1 cellular context compared by ENCODE assay signal in the genomic region with DNA sequence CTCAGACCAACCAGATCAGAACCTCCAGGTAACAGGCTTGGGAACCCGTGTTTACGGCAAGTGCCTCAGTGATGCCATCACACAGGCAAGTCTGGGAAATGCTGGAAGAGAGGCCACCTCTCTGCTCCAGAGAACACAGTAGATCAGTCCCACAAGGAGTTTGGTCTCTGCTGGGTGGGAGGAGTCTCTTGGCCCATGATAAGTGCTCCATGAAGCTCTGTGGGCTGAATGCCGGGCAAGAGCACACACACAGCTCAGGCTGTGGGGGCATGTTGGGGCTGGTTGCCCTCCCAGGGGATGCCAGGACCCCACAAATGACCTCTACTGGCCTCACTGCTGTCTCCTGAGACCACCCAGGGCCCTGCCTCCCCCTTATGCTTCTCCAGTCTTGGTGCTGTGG.
TF ChIP-seq lines count a peak whose summit lies in the region.

No MANE protein-coding gene starts in this region.

TF ChIP-seq in K562, 482 proteins besides CTCF, POLR2A, EP300 and RAD21:
- TF ChIP-seq, protein P1, sequence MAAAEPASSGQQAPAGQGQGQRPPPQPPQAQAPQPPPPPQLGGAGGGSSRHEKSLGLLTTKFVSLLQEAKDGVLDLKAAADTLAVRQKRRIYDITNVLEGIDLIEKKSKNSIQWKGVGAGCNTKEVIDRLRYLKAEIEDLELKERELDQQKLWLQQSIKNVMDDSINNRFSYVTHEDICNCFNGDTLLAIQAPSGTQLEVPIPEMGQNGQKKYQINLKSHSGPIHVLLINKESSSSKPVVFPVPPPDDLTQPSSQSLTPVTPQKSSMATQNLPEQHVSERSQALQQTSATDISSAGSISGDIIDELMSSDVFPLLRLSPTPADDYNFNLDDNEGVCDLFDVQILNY (CRISPR knock-in tag; IDR thresholded peaks at IDR 0.05) = no peak
- no peak for TF ChIP-seq ZNF263 (CRISPR knock-in tag; IDR thresholded peaks at IDR 0.05; ENCODE audit: borderline replicate concordance)
- no peak for TF ChIP-seq LEF1 (IDR thresholded peaks at IDR 0.05)
- TF ChIP-seq ZFP30 (CRISPR knock-in tag; IDR thresholded peaks at IDR 0.05; ENCODE audit: borderline replicate concordance) = no peak
- no peak for TF ChIP-seq PYGO2 (tag; IDR thresholded peaks at IDR 0.05)
- no peak for TF ChIP-seq CREB3L1 (IDR thresholded peaks at IDR 0.05; ENCODE audit: borderline replicate concordance, low read depth)
- TF ChIP-seq XRCC4 (IDR thresholded peaks at IDR 0.05; ENCODE audit: extremely low read depth, insufficient read depth, insufficient read length) = no peak
- TF ChIP-seq COPS2 (conservative IDR thresholded peaks at IDR 0.05) = no peak
- TF ChIP-seq, protein P2, sequence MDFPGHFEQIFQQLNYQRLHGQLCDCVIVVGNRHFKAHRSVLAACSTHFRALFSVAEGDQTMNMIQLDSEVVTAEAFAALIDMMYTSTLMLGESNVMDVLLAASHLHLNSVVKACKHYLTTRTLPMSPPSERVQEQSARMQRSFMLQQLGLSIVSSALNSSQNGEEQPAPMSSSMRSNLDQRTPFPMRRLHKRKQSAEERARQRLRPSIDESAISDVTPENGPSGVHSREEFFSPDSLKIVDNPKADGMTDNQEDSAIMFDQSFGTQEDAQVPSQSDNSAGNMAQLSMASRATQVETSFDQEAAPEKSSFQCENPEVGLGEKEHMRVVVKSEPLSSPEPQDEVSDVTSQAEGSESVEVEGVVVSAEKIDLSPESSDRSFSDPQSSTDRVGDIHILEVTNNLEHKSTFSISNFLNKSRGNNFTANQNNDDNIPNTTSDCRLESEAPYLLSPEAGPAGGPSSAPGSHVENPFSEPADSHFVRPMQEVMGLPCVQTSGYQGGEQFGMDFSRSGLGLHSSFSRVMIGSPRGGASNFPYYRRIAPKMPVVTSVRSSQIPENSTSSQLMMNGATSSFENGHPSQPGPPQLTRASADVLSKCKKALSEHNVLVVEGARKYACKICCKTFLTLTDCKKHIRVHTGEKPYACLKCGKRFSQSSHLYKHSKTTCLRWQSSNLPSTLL (IDR thresholded peaks at IDR 0.05) = no peak
- no peak for TF ChIP-seq OTX1 (CRISPR knock-in tag; IDR thresholded peaks at IDR 0.05)
- no peak for TF ChIP-seq KHSRP (IDR thresholded peaks at IDR 0.05)
- TF ChIP-seq ETV6 (IDR thresholded peaks at IDR 0.05; ENCODE audit: borderline replicate concordance in 1 of 2, low read depth in 2 of 2, low read length in 1 of 2) = no peak
- TF ChIP-seq ETV6 (CRISPR knock-in tag; IDR thresholded peaks at IDR 0.05; ENCODE audit: borderline replicate concordance) = no peak
